In genomic region chr6:105424177-105424783, GRCh38 we compare ENCODE assay signal across 8 cellular contexts. TPM values are rescaled to one million over a fixed set of nuclear protein-coding genes. Genes with fewer than 3 reads are reported as not detected.
A peak's percentile ranks its signal among the peaks of the same experiment; 100 is the strongest.
DNase-seq lines count a peak whose midpoint lies in the region; ATAC-seq, FAIRE-seq and TF ChIP-seq lines count a peak whose summit lies in the region.

No MANE protein-coding gene starts in this region.

- H3K27me3 Mint-ChIP-seq in CD8-positive, alpha-beta T cell (ENCODE audit: low read depth): peaks cover 5% of the 10 kb centered on the region
- H3K27me3 Mint-ChIP-seq in T-helper 2 cell treated with Interferon-gamma antibody and Interleukin-4, amounts not matched to agents 5 μg/mL and 100 μg/mL, for 36 hours (ENCODE audit: low read depth): peaks cover 9% of the 10 kb centered on the region

- peak; percentile 86 for TF ChIP-seq CTCF in CD8-positive, alpha-beta T cell (IDR thresholded peaks at IDR 0.05)
- TF ChIP-seq CTCF in GM20000 (IDR thresholded peaks at IDR 0.05; ENCODE audit: extremely low read depth, missing control alignments) (peak; percentile 60), ascending aorta (IDR thresholded peaks at IDR 0.05) (peak; percentile 28 to 58 (median 51)), keratinocyte (optimal IDR thresholded peaks at IDR 0.05 in 1 of 3, IDR thresholded peaks at IDR 0.05 in 1 of 3, conservative IDR thresholded peaks at IDR 0.05 in 1 of 3; ENCODE audit: extremely low read depth in 1 of 3, insufficient read depth in 2 of 3, low read length in 3 of 3) (peak; percentile 64 to 70 (median 66))

- no peaks in the 10 kb centered on the region for H4K20me1 ChIP-seq in keratinocyte (ENCODE audit: control insufficient read depth, extremely low read depth, insufficient read depth, low read length)

- no peaks in the 10 kb centered on the region for H3K79me2 ChIP-seq in keratinocyte (ENCODE audit: control insufficient read depth, insufficient read depth, low read length)

- H3K9me1 ChIP-seq in keratinocyte (ENCODE audit: control insufficient read depth, extremely low read depth, insufficient read depth, low read length): no peaks in the 10 kb centered on the region

- CTCF ChIA-PET in CD8-positive, alpha-beta T cell (lab: Charles Lee): interaction anchor here (0.9 to 3.3 kb wide), 6 partner anchors 8 to 336 kb away, joined by 4 to 53 read pairs (median 6); no protein-coding TSS in a partner anchor

- peak; percentile 85 for ATAC-seq in CD8-positive, alpha-beta T cell
- no peak for ATAC-seq in HG03469 (IDR thresholded peaks at IDR 0.05; ENCODE audit: unreplicated experiment)

- no peak overlapping the region for H3K4me3 Mint-ChIP-seq in CD8-positive, alpha-beta T cell
- H3K4me3 Mint-ChIP-seq in T-helper 2 cell treated with Interferon-gamma antibody and Interleukin-4, amounts not matched to agents 5 μg/mL and 100 μg/mL, for 36 hours: no peak overlapping the region

- POLR2A ChIA-PET in CD8-positive, alpha-beta T cell (lab: Charles Lee): no interaction called here

- no peaks in the 10 kb centered on the region for H3K36me3 ChIP-seq in CD8-positive, alpha-beta T cell (ENCODE audit: insufficient read depth, low read length)
- no peaks in the 10 kb centered on the region for H3K36me3 ChIP-seq in ascending aorta
- no peaks in the 10 kb centered on the region for H3K36me3 ChIP-seq in keratinocyte (ENCODE audit: control insufficient read depth in 2 of 2, extremely low read depth in 1 of 2, insufficient read depth in 2 of 2, low read length in 2 of 2)

- no peak overlapping the region for H3K27ac Mint-ChIP-seq in CD8-positive, alpha-beta T cell
- H3K27ac Mint-ChIP-seq in T-helper 2 cell treated with Interferon-gamma antibody and Interleukin-4, amounts not matched to agents 5 μg/mL and 100 μg/mL, for 36 hours: no peak overlapping the region

- H3K27ac ChIP-seq in CD8-positive, alpha-beta T cell (ENCODE audit: low read depth, low read length): no peak overlapping the region
- H3K27ac ChIP-seq in ascending aorta: no peak overlapping the region
- no peak overlapping the region for H3K27ac ChIP-seq in keratinocyte (ENCODE audit: control insufficient read depth, insufficient read depth, low read length)

- no peak overlapping the region for H3K4me3 ChIP-seq in CD8-positive, alpha-beta T cell (ENCODE audit: low read depth, low read length)
- H3K4me3 ChIP-seq in ascending aorta (no peak overlapping the region), keratinocyte (ENCODE audit: control insufficient read depth in 2 of 3, extremely low read depth in 1 of 3, insufficient read depth in 2 of 3, low read depth in 1 of 3, low read length in 3 of 3) (no peak overlapping the region)

- H3K9me3 Mint-ChIP-seq in CD8-positive, alpha-beta T cell: no peaks in the 10 kb centered on the region
- no peaks in the 10 kb centered on the region for H3K9me3 Mint-ChIP-seq in T-helper 2 cell treated with Interferon-gamma antibody and Interleukin-4, amounts not matched to agents 5 μg/mL and 100 μg/mL, for 36 hours

- H2AFZ ChIP-seq in keratinocyte (ENCODE audit: control insufficient read depth, low read length): no peak overlapping the region

- intact Hi-C loops in CD8-positive, alpha-beta T cell (cut with DNase I, micrococcal nuclease): loop anchor here (1.0 to 5.0 kb wide), 2 partner anchors 337 to 637 kb away; no protein-coding TSS in a partner anchor
- intact Hi-C loops in ascending aorta (cut with DNase I): no loop called here

- no peaks in the 10 kb centered on the region for H3K4me1 ChIP-seq in CD8-positive, alpha-beta T cell (ENCODE audit: insufficient read depth, low read length)
- H3K4me1 ChIP-seq in ascending aorta: no peaks in the 10 kb centered on the region
- peaks cover 5% of the 10 kb centered on the region for H3K4me1 ChIP-seq in keratinocyte (ENCODE audit: control insufficient read depth, extremely low read depth, insufficient read depth, low read length)

- dilution Hi-C loops in keratinocyte (cut with MboI; ENCODE audit: extremely low pct_ligation_motif_present, low sequenced_read_pairs): loop anchor here (25.0 kb wide), 1 partner anchor 337 kb away; no protein-coding TSS in a partner anchor

- peak; percentile 36 for FAIRE-seq in keratinocyte (lab: Jason Lieb, UNC)

- no peaks in the 10 kb centered on the region for H3K4me1 Mint-ChIP-seq in CD8-positive, alpha-beta T cell (ENCODE audit: low read depth)
- H3K4me1 Mint-ChIP-seq in T-helper 2 cell treated with Interferon-gamma antibody and Interleukin-4, amounts not matched to agents 5 μg/mL and 100 μg/mL, for 36 hours (ENCODE audit: low read depth): peaks cover 2% of the 10 kb centered on the region

- DNase-seq in CD8-positive, alpha-beta T cell: peak; percentile 48 to 73 (median 56)
- DNase-seq in GM20000 (ENCODE audit: low spot score) (peak; percentile 65), NCI-H1105 (lab: John Stamatoyannopoulos, UW) (peak; percentile 40), ascending aorta (ENCODE audit: low spot score in 2 of 2) (peak in 1 of 2 donors; percentile 67), keratinocyte (ENCODE audit: low read depth, low spot score) (no peak)
- DNase-seq in T-helper 2 cell treated with Interferon-gamma antibody and Interleukin-4, amounts not matched to agents 5 μg/mL and 100 μg/mL, for 36 hours (ENCODE audit: low spot score): peak; percentile 44
- DNase-seq in stimulated activated CD4-positive, alpha-beta T cell treated with anti-CD3 and anti-CD28 coated beads, TNF-alpha, amount 100 ng/mL, for 1 hour (ENCODE audit: low read depth in 3 of 3, low spot score in 1 of 3): peak; percentile 15 to 31 (median 30)

- H3K9me3 ChIP-seq in CD8-positive, alpha-beta T cell (ENCODE audit: low read length): no peaks in the 10 kb centered on the region
- no peaks in the 10 kb centered on the region for H3K9me3 ChIP-seq in ascending aorta
- H3K9me3 ChIP-seq in keratinocyte (ENCODE audit: control insufficient read depth, low read depth, low read length): no peaks in the 10 kb centered on the region

- no peak overlapping the region for H3K9ac ChIP-seq in keratinocyte (ENCODE audit: control insufficient read depth, extremely low read depth, insufficient read depth, low read length)

- H3K27me3 ChIP-seq in CD8-positive, alpha-beta T cell (ENCODE audit: insufficient read depth, low read length): no peaks in the 10 kb centered on the region
- H3K27me3 ChIP-seq in ascending aorta: no peaks in the 10 kb centered on the region
- H3K27me3 ChIP-seq in keratinocyte (ENCODE audit: control insufficient read depth, extremely low read depth, insufficient read depth, low read length): no peaks in the 10 kb centered on the region

- H3K4me2 ChIP-seq in keratinocyte (ENCODE audit: control insufficient read depth, extremely low read depth, insufficient read depth, low read depth, low read length): no peak overlapping the region

- H3K36me3 Mint-ChIP-seq in CD8-positive, alpha-beta T cell: no peaks in the 10 kb centered on the region
- no peaks in the 10 kb centered on the region for H3K36me3 Mint-ChIP-seq in T-helper 2 cell treated with Interferon-gamma antibody and Interleukin-4, amounts not matched to agents 5 μg/mL and 100 μg/mL, for 36 hours (ENCODE audit: low read depth)

RNA-seq across cellular contexts. Expression of gene PREP, which starts 21.4 kb away (rescaled TPM):
- total RNA-seq in CD8-positive, alpha-beta T cell: 10 to 100 TPM; 15.7 to 17.6 TPM
- total RNA-seq in ascending aorta: 5.1 TPM
- polyA plus RNA-seq in keratinocyte: 34.5 to 75.6 TPM (median 48.3 TPM) in 3 replicates
- polyA plus RNA-seq in keratinocyte (2011; ENCODE audit: low read depth): 21.3 TPM
- polyA plus RNA-seq in keratinocyte (2011; cell fraction: cytosol; rRNA removed): 40.7 and 53.0 TPM in 2 replicates
- polyA plus RNA-seq in keratinocyte (2011; cell fraction: nucleus; rRNA removed): 68.8 and 78.5 TPM in 2 replicates
- 48.0 and 64.3 TPM in 2 replicates for polyA plus RNA-seq in keratinocyte (2012; ENCODE audit: low replicate concordance)
- 40.6 to 78.5 TPM (median 44.3 TPM) in 3 replicates for polyA minus RNA-seq in keratinocyte
- 25.9 TPM for polyA minus RNA-seq in keratinocyte (2011; cell fraction: cytosol; rRNA and poly(A)+ RNA removed)
- polyA minus RNA-seq in keratinocyte (2011; cell fraction: nucleus; rRNA and poly(A)+ RNA removed): 37.9 and 87.7 TPM in 2 replicates
